In genomic region chr14:81519200-81519998, GRCh38 we compare ENCODE assay signal across 8 cellular contexts. TPM values are rescaled to one million over a fixed set of nuclear protein-coding genes. Genes with fewer than 3 reads are reported as not detected.
A peak's percentile ranks its signal among the peaks of the same experiment; 100 is the strongest.
DNase-seq lines count a peak whose midpoint lies in the region; ATAC-seq and TF ChIP-seq lines count a peak whose summit lies in the region.

No MANE protein-coding gene starts in this region.

- no peaks in the 10 kb centered on the region for H3K9me3 ChIP-seq in CD4-positive, alpha-beta memory T cell (ENCODE audit: control insufficient read depth in 1 of 2, low read length in 2 of 2)

- TF ChIP-seq CTCF in nephron (IDR thresholded peaks at IDR 0.05; ENCODE audit: unreplicated experiment in 3 of 3): no peak

- no peak overlapping the region for H3K4me3 ChIP-seq in CD4-positive, alpha-beta memory T cell (ENCODE audit: low read length in 2 of 2)

- no peaks in the 10 kb centered on the region for H3K27me3 ChIP-seq in CD4-positive, alpha-beta memory T cell (ENCODE audit: insufficient read depth, low read length)

- H3K27ac Mint-ChIP-seq in CD4-positive, alpha-beta memory T cell: peak overlapping the region; percentile 66 to 89 (median 77)
- peak overlapping the region; percentile 95 to 98 (median 97) for H3K27ac Mint-ChIP-seq in nephron

- H3K4me1 ChIP-seq in CD4-positive, alpha-beta memory T cell (ENCODE audit: insufficient read depth, low read length): peaks cover 25% of the 10 kb centered on the region

- H3K4me1 Mint-ChIP-seq in CD4-positive, alpha-beta memory T cell: peaks cover 28 to 54% (median 40%) of the 10 kb centered on the region in 4 donors
- peaks cover 36% of the 10 kb centered on the region for H3K4me1 Mint-ChIP-seq in nephron

- peaks cover 19% of the 10 kb centered on the region for H3K36me3 ChIP-seq in CD4-positive, alpha-beta memory T cell (ENCODE audit: insufficient read depth, low read length)

- CTCF ChIA-PET in CD4-positive, alpha-beta memory T cell (lab: Charles Lee; ENCODE audit: partially characterized antibody): interaction anchor here (1.1 to 1.8 kb wide), 2 partner anchors 9 to 13 kb away, joined by 3 to 5 read pairs; no protein-coding TSS in a partner anchor

- intact Hi-C loops in CD4-positive, alpha-beta memory T cell (cut with micrococcal nuclease): no loop called here

- peak; percentile 94 for ATAC-seq in GM21447 (IDR thresholded peaks at IDR 0.05; ENCODE audit: unreplicated experiment)

- POLR2A ChIA-PET in CD4-positive, alpha-beta memory T cell (lab: Charles Lee; ENCODE audit: partially characterized antibody): interaction anchor here (1.8 kb wide), 1 partner anchor 14 kb away, joined by 10 read pairs; the partner anchor contains the start of gene SEL1L

- DNase-seq in CD4-positive, alpha-beta memory T cell: peak in 3 of 5 donors; percentile 8 to 14 (median 14)
- DNase-seq in Kasumi-1 (lab: John Stamatoyannopoulos, UW) (peak; percentile 99), kidney glomerular epithelial cell (lab: John Stamatoyannopoulos, UW) (no peak), HK-2 (ENCODE audit: unreplicated experiment) (no peak)
- DNase-seq in effector CD8-positive, alpha-beta T cell (lab: John Stamatoyannopoulos, UW): no peak

- peaks cover 52 to 76% of the 10 kb centered on the region in 2 donors for H3K36me3 Mint-ChIP-seq in CD4-positive, alpha-beta memory T cell
- peaks cover 62% of the 10 kb centered on the region for H3K36me3 Mint-ChIP-seq in nephron (ENCODE audit: low read depth)

- peak overlapping the region in 7 of 8 donors; percentile 37 to 69 (median 52) for H3K4me3 Mint-ChIP-seq in CD4-positive, alpha-beta memory T cell
- peak overlapping the region in 2 of 3 experiments; percentile 0 to 4 for H3K4me3 Mint-ChIP-seq in nephron

- H3K9me3 Mint-ChIP-seq in CD4-positive, alpha-beta memory T cell: no peaks in the 10 kb centered on the region
- H3K9me3 Mint-ChIP-seq in nephron: no peaks in the 10 kb centered on the region

- no peaks in the 10 kb centered on the region for H3K27me3 Mint-ChIP-seq in CD4-positive, alpha-beta memory T cell
- no peaks in the 10 kb centered on the region for H3K27me3 Mint-ChIP-seq in nephron (ENCODE audit: low read depth)

- H3K27ac ChIP-seq in CD4-positive, alpha-beta memory T cell (ENCODE audit: low read depth, low read length): peak overlapping the region; percentile 19
- peak overlapping the region; percentile 80 for H3K27ac ChIP-seq in cingulate gyrus (ENCODE audit: low read depth, low read length)

RNA-seq across cellular contexts. Expression of gene SEL1L, which starts 14.3 kb away (rescaled TPM):
- total RNA-seq in CD4-positive, alpha-beta memory T cell: 10 to 100 TPM; 65.7 TPM
- 10 to 100 TPM; 18.4 to 30.2 TPM for polyA plus RNA-seq in CD4-positive, alpha-beta memory T cell

Comparison
In these comparisons a context has a peak if more than half of its experiments do, and no peak if none do; other contexts are left out.
1. DNase-seq: peak in CD4-positive, alpha-beta memory T cell (3 of 5) and Kasumi-1 (2 of 2); none in kidney glomerular epithelial cell (single experiment), HK-2 (single experiment) and effector CD8-positive, alpha-beta T cell (single experiment).